Comparison of ENCODE assay signal across 16 cellular contexts in the genomic region with DNA sequence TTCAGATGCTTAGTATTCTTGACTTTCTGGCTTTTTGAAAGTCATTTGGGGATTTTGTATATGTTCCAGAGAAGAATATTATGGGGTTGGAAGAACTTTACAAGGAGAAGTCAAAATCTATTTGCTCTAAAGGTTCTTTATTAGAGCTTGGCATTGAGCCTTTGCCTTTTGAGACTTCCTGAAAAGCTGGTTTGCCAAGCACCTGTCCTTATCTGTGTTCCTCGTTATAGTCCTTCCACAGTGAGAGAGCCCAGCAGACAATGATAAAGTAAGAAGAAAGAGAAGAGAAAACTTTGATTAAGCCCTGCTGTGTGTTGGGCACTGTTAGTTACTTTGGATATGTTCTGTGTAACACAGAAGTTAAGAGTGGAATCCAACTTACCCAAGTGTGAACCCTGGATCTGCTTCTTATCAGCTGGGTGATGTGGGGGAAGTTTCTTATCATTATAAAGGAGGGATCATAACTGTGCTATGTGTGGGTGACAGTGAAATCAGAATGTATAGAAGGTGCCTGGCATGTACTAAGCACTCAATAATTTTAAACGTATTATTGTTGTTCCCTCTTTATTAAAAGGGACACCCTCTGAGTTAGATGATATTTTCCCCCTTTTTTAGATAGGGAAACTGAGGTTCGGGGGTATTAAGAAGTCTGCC. TPM values are rescaled to one million over a fixed set of nuclear protein-coding genes. Genes with fewer than 3 reads are reported as not detected.
DNase-seq lines count a peak whose midpoint lies in the region; ATAC-seq and TF ChIP-seq lines count a peak whose summit lies in the region.
"Had no signal": no experiment of that assay in that cellular context is flagged by ENCODE, and none has a peak within 500 bp of the region (broad histone marks: within the 10 kb centered on the region; RNA-seq: fewer than 3 reads in every experiment).

No MANE protein-coding gene starts in this region.

- H3K27ac Mint-ChIP-seq in Caco-2 (ENCODE audit: unreplicated experiment), result peak overlapping the region; percentile 2
- peak overlapping the region; percentile 48 to 81 (median 69) for H3K27ac Mint-ChIP-seq in nephron

- H3K27me3 Mint-ChIP-seq in Caco-2 (ENCODE audit: insufficient read depth, unreplicated experiment) (no peaks in the 10 kb centered on the region), nephron (ENCODE audit: low read depth) (peaks cover 4% of the 10 kb centered on the region)

- H3K9me3 ChIP-seq in Caco-2 (no peaks in the 10 kb centered on the region), colonic mucosa (no peaks in the 10 kb centered on the region)

- H3K27me3 ChIP-seq in Caco-2 (replicated peaks; ENCODE audit: control insufficient read depth, insufficient read depth, low read length) (no peaks in the 10 kb centered on the region), colonic mucosa (no peaks in the 10 kb centered on the region)

- H3K36me3 ChIP-seq in Caco-2 (ENCODE audit: control insufficient read depth, insufficient read depth, low read length), result no peaks in the 10 kb centered on the region
- no peaks in the 10 kb centered on the region for H3K36me3 ChIP-seq in colonic mucosa

- POLR2A ChIA-PET in Caco-2 (lab: Charles Lee), result interaction anchor here (1.2 kb wide), 1 partner anchor 44 kb away, joined by 3 read pairs; the partner anchor contains the start of gene POLR2M

- H3K27ac ChIP-seq in 22Rv1 (peak overlapping the region; percentile 45), colonic mucosa (peak overlapping the region; percentile 42)
- H3K27ac ChIP-seq: GM23248 had no signal

- H3K4me3 ChIP-seq in Caco-2 (ENCODE audit: low read depth, low read length) (no peak overlapping the region), colonic mucosa (no peak overlapping the region)
- H3K4me3 ChIP-seq: GM23248 had no signal

- no peak for ATAC-seq in GM18519 (IDR thresholded peaks at IDR 0.05; ENCODE audit: low FRiP score, unreplicated experiment)
- no peak for ATAC-seq in HG03159 (IDR thresholded peaks at IDR 0.05; ENCODE audit: unreplicated experiment)

- H3K9me3 Mint-ChIP-seq in Caco-2 (ENCODE audit: unreplicated experiment) (no peaks in the 10 kb centered on the region), nephron (no peaks in the 10 kb centered on the region)
- H3K9me3 Mint-ChIP-seq: CD4-positive, CD25-positive, alpha-beta regulatory T cell had no signal

- H3K36me3 Mint-ChIP-seq in Caco-2 (ENCODE audit: insufficient read depth, unreplicated experiment), result no peaks in the 10 kb centered on the region
- H3K36me3 Mint-ChIP-seq in nephron (ENCODE audit: low read depth), result no peaks in the 10 kb centered on the region
- H3K36me3 Mint-ChIP-seq: CD4-positive, CD25-positive, alpha-beta regulatory T cell had no signal

- TF ChIP-seq CTCF in 22Rv1 (IDR thresholded peaks at IDR 0.05), result no peak
- no peak for TF ChIP-seq CTCF in Caco-2 (IDR thresholded peaks at IDR 0.05; ENCODE audit: insufficient read depth in 1 of 2, low read depth in 1 of 2, low read length in 1 of 2, severe bottlenecking in 1 of 2, unreplicated experiment in 1 of 2)
- TF ChIP-seq CTCF in colonic mucosa (IDR thresholded peaks at IDR 0.05), result no peak
- TF ChIP-seq CTCF in nephron (IDR thresholded peaks at IDR 0.05; ENCODE audit: unreplicated experiment in 3 of 3), result no peak

- peak overlapping the region in 1 of 2 donors; percentile 35 for H3K9ac ChIP-seq in colonic mucosa (ENCODE audit: low read depth in 2 of 2, low read length in 2 of 2)
- H3K9ac ChIP-seq: GM23248 had no signal

- CTCF ChIA-PET in Caco-2 (lab: Charles Lee), result interaction anchor here (0.8 to 1.5 kb wide), 2 partner anchors 20 to 409 kb away, joined by 3 read pairs; no protein-coding TSS in a partner anchor

- H3K4me3 Mint-ChIP-seq in Caco-2 (ENCODE audit: unreplicated experiment), result no peak overlapping the region
- H3K4me3 Mint-ChIP-seq in nephron, result no peak overlapping the region
- H3K4me3 Mint-ChIP-seq: CD4-positive, CD25-positive, alpha-beta regulatory T cell had no signal

- no peak for DNase-seq in Caco-2
- peak; percentile 68 for DNase-seq in colonic mucosa
- DNase-seq in pons (ENCODE audit: low spot score), result no peak
- DNase-seq: CD4-positive, CD25-positive, alpha-beta regulatory T cell; DND-41; GM23248; HCEC 1CT; NCI-H1436; NCI-H2029; NCI-H2227 treated with DMSO at 0.1 percent for 48 hours; NCI-H526; SHP77 treated with DMSO at 0.1 percent for 48 hours had no signal

- peaks cover 13% of the 10 kb centered on the region for H3K4me1 ChIP-seq in Caco-2
- H3K4me1 ChIP-seq in colonic mucosa, result no peaks in the 10 kb centered on the region

- H3K4me1 Mint-ChIP-seq in Caco-2 (ENCODE audit: low read depth, unreplicated experiment) (peaks cover 11% of the 10 kb centered on the region), nephron (peaks cover 50% of the 10 kb centered on the region)
- H3K4me1 Mint-ChIP-seq: CD4-positive, CD25-positive, alpha-beta regulatory T cell had no signal

- intact Hi-C loops in Caco-2 (cut with micrococcal nuclease; ENCODE audit: unreplicated experiment) (loop anchor here (10.0 kb wide), 1 partner anchor 403 kb away; the partner anchor contains the start of gene ALDH1A2), colonic mucosa (cut with DNase I) (no loop called here)

- no TSS peak for BruUV-seq in Caco-2 (replicated peaks; lab: Mats Ljungman, UMichigan)

RNA-seq across cellular contexts. Expression of gene POLR2M, which starts 44.3 kb away (rescaled TPM):
- total RNA-seq in Caco-2 (2022) (74.7 and 81.6 TPM in 2 replicates), colonic mucosa (10 to 100 TPM; 61.7 to 75.9 TPM)
